In genomic region chr3:188950832-188951489, GRCh38 we compare ENCODE assay signal across 9 cellular contexts.
DNase-seq lines count a peak whose midpoint lies in the region; FAIRE-seq and TF ChIP-seq lines count a peak whose summit lies in the region.
"Had no signal": no experiment of that assay in that cellular context is flagged by ENCODE, and none has a peak within 500 bp of the region (broad histone marks: within the 10 kb centered on the region; RNA-seq: fewer than 3 reads in every experiment).

No MANE protein-coding gene starts in this region.

- TF ChIP-seq POLR2A in GM12892 (IDR thresholded peaks at IDR 0.05; ENCODE audit: low read depth, low read length), result no peak

- H3K27me3 ChIP-seq in adipocyte (replicated peaks; ENCODE audit: control insufficient read depth, insufficient read depth, low read length), result no peaks in the 10 kb centered on the region

- H3K4me1 ChIP-seq in adipocyte (ENCODE audit: control insufficient read depth, insufficient read depth, low read length), result peaks cover 61% of the 10 kb centered on the region

- H3K4me3 ChIP-seq in adipocyte (ENCODE audit: low read length), result no peak overlapping the region

- H3K36me3 ChIP-seq in adipocyte (ENCODE audit: control insufficient read depth, insufficient read depth, low read length, severe bottlenecking), result no peaks in the 10 kb centered on the region

- peak; percentile 21 for DNase-seq in activated gamma-delta T cell treated with Interleukin-2 at 50 U/mL for 16 hours
- DNase-seq in activated gamma-delta T cell (lab: John Stamatoyannopoulos, UW), result no peak
- peak; percentile 96 for DNase-seq in adipocyte (ENCODE audit: low read depth)
- DNase-seq in kidney glomerular epithelial cell (lab: John Stamatoyannopoulos, UW), result peak; percentile 88
- DNase-seq in stimulated activated CD8-positive, alpha-beta memory T cell treated with anti-CD3 and anti-CD28 coated beads, Interleukin-4, amount 100 ng/mL, for 48 hours, result peak; percentile 47
- no peak for DNase-seq in GM12892 (ENCODE audit: insufficient read length)
- no peak for DNase-seq in NCI-H2081 treated with DMSO at 0.1 percent for 48 hours (lab: John Stamatoyannopoulos, UW)
- no peak for DNase-seq in HuH-7.5 (ENCODE audit: low spot score)

- no peak for FAIRE-seq in GM12892 (lab: Jason Lieb, UNC)
- FAIRE-seq: TTC549 had no signal

- no peaks in the 10 kb centered on the region for H3K9me3 ChIP-seq in adipocyte (ENCODE audit: control insufficient read depth, low read length)

- H3K9ac ChIP-seq in adipocyte (ENCODE audit: low read length), result peak overlapping the region; percentile 96

Comparison
In these comparisons a context has a peak if more than half of its experiments do, and no peak if none do; other contexts are left out.
1. DNase-seq: peak in activated gamma-delta T cell treated with Interleukin-2 at 50 U/mL for 16 hours (single experiment), adipocyte (single experiment), kidney glomerular epithelial cell (single experiment) and stimulated activated CD8-positive, alpha-beta memory T cell treated with anti-CD3 and anti-CD28 coated beads, Interleukin-4, amount 100 ng/mL, for 48 hours (single experiment); none in activated gamma-delta T cell (single experiment), GM12892 (single experiment), NCI-H2081 treated with DMSO at 0.1 percent for 48 hours (single experiment) and HuH-7.5 (single experiment).